Comparison of ENCODE assay signal across 1 cellular context in genomic region chr17:76492989-76493501, GRCh38.
TF ChIP-seq lines count a peak whose summit lies in the region.

No MANE protein-coding gene starts in this region.

TF ChIP-seq in HepG2, 621 proteins besides CTCF, POLR2A, EP300 and RAD21 (continues in another document):
- TF ChIP-seq HNF1A (IDR thresholded peaks at IDR 0.05; ENCODE audit: low read depth) = no peak
- no peak for TF ChIP-seq HNF1A (CRISPR knock-in tag; IDR thresholded peaks at IDR 0.05; ENCODE audit: borderline replicate concordance)
- no peak for TF ChIP-seq ZNF263 (CRISPR knock-in tag; IDR thresholded peaks at IDR 0.05)
- TF ChIP-seq JUND (CRISPR knock-in tag; IDR thresholded peaks at IDR 0.05) = no peak
- 0 out of 4 replicates have a peak, but pooled peaks of 1 of the 2 experiments have one; percentile 5 for TF ChIP-seq MAFK (conservative IDR thresholded peaks at IDR 0.05 in 1 of 2, IDR thresholded peaks at IDR 0.05 in 1 of 2; ENCODE audit: low read length in 2 of 2)
- TF ChIP-seq MTA3 (CRISPR knock-in tag; IDR thresholded peaks at IDR 0.05) = no peak
- TF ChIP-seq HOXA9 (CRISPR knock-in tag; IDR thresholded peaks at IDR 0.05; ENCODE audit: borderline replicate concordance) = no peak
- TF ChIP-seq ZNF569 (CRISPR knock-in tag; IDR thresholded peaks at IDR 0.05; ENCODE audit: borderline replicate concordance) = 0 out of 2 replicates have a peak, but pooled peaks have one; percentile 32
- TF ChIP-seq ZNF296 (CRISPR knock-in tag; conservative IDR thresholded peaks at IDR 0.05) = 0 out of 2 replicates have a peak, but pooled peaks have one; percentile 38
- TF ChIP-seq ZFP82 (CRISPR knock-in tag; IDR thresholded peaks at IDR 0.05; ENCODE audit: borderline replicate concordance) = no peak
- TF ChIP-seq ZNF782 (CRISPR knock-in tag; IDR thresholded peaks at IDR 0.05; ENCODE audit: borderline replicate concordance) = no peak
- no peak for TF ChIP-seq ZNF770 (CRISPR knock-in tag; IDR thresholded peaks at IDR 0.05)
- no peak for TF ChIP-seq SRY (CRISPR knock-in tag; IDR thresholded peaks at IDR 0.05)
- TF ChIP-seq CHD2 (IDR thresholded peaks at IDR 0.05; ENCODE audit: low read depth, low read length) = no peak
- TF ChIP-seq ZBTB44 (CRISPR knock-in tag; IDR thresholded peaks at IDR 0.05) = no peak
- TF ChIP-seq ZNF501 (CRISPR knock-in tag; IDR thresholded peaks at IDR 0.05) = no peak
- TF ChIP-seq ZKSCAN1 (IDR thresholded peaks at IDR 0.05; ENCODE audit: low read length) = no peak
- TF ChIP-seq TEAD3 (CRISPR knock-in tag; optimal IDR thresholded peaks at IDR 0.05; ENCODE audit: borderline replicate concordance) = no peak
- TF ChIP-seq SMC3 (IDR thresholded peaks at IDR 0.05; ENCODE audit: low read length) = no peak
- TF ChIP-seq AGO1 (IDR thresholded peaks at IDR 0.05; ENCODE audit: low read depth, low read length, poor library complexity, severe bottlenecking) = peak; percentile 77
- no peak for TF ChIP-seq ZNF512B (CRISPR knock-in tag; IDR thresholded peaks at IDR 0.05; ENCODE audit: borderline replicate concordance)
- no peak for TF ChIP-seq ZNF468 (CRISPR knock-in tag; IDR thresholded peaks at IDR 0.05)
- TF ChIP-seq ZBTB26 (CRISPR knock-in tag; IDR thresholded peaks at IDR 0.05; ENCODE audit: borderline replicate concordance) = no peak
- TF ChIP-seq ZNF44 (CRISPR knock-in tag; IDR thresholded peaks at IDR 0.05) = no peak
- no peak for TF ChIP-seq RBFOX2 (IDR thresholded peaks at IDR 0.05; ENCODE audit: low read depth, low read length)
- no peak for TF ChIP-seq MYNN (CRISPR knock-in tag; IDR thresholded peaks at IDR 0.05; ENCODE audit: low read depth)
- TF ChIP-seq ZSCAN9 (CRISPR knock-in tag; IDR thresholded peaks at IDR 0.05; ENCODE audit: borderline replicate concordance) = no peak
- no peak for TF ChIP-seq ETV6 (CRISPR knock-in tag; conservative IDR thresholded peaks at IDR 0.05)
- TF ChIP-seq NCOA2 (CRISPR knock-in tag; IDR thresholded peaks at IDR 0.05) = 0 out of 2 replicates have a peak, but pooled peaks have one; percentile 17
- no peak for TF ChIP-seq HNF1B (CRISPR knock-in tag; IDR thresholded peaks at IDR 0.05)
- TF ChIP-seq ZC3H4 (CRISPR knock-in tag; IDR thresholded peaks at IDR 0.05; ENCODE audit: borderline replicate concordance) = no peak
- no peak for TF ChIP-seq ZHX1 (CRISPR knock-in tag; IDR thresholded peaks at IDR 0.05; ENCODE audit: low read depth)
- TF ChIP-seq POLR2G (IDR thresholded peaks at IDR 0.05; ENCODE audit: low read depth, low read length) = peak; percentile 13
- TF ChIP-seq ZNF576 (CRISPR knock-in tag; IDR thresholded peaks at IDR 0.05) = no peak
- no peak for TF ChIP-seq MED8 (CRISPR knock-in tag; IDR thresholded peaks at IDR 0.05; ENCODE audit: insufficient replicate concordance)
- no peak for TF ChIP-seq SIN3B (IDR thresholded peaks at IDR 0.05; ENCODE audit: low read length)
- no peak for TF ChIP-seq ERF (CRISPR knock-in tag; IDR thresholded peaks at IDR 0.05)
- no peak for TF ChIP-seq PRDM10 (CRISPR knock-in tag; IDR thresholded peaks at IDR 0.05; ENCODE audit: low read depth)
- peak; percentile 93 for TF ChIP-seq TFAP4 (IDR thresholded peaks at IDR 0.05; ENCODE audit: borderline replicate concordance, low read depth)
